16 cellular contexts compared by ENCODE assay signal in genomic region chr14:23937121-23937692, GRCh38. TPM values are rescaled to one million over a fixed set of nuclear protein-coding genes. Genes with fewer than 3 reads are reported as not detected.
DNase-seq lines count a peak whose midpoint lies in the region; ATAC-seq and TF ChIP-seq lines count a peak whose summit lies in the region.
"Had no signal": no experiment of that assay in that cellular context is flagged by ENCODE, and none has a peak within 500 bp of the region (broad histone marks: within the 10 kb centered on the region; RNA-seq: fewer than 3 reads in every experiment).

No MANE protein-coding gene starts in this region.

- no peaks in the 10 kb centered on the region for H3K4me1 Mint-ChIP-seq in activated CD8-positive, alpha-beta T cell treated with anti-CD3 and anti-CD28 coated beads, Interleukin-2, amount 10 ng/mL, durations not matched to agents 7 days and 5 days (ENCODE audit: low read depth)
- no peaks in the 10 kb centered on the region for H3K4me1 Mint-ChIP-seq in activated CD8-positive, alpha-beta T cell treated with anti-CD3 and anti-CD28 coated beads for 36 hours (ENCODE audit: low read depth)
- H3K4me1 Mint-ChIP-seq in nephron (peaks cover 61% of the 10 kb centered on the region), T-helper 17 cell (peaks cover 6% of the 10 kb centered on the region)

- H3K36me3 Mint-ChIP-seq in activated CD8-positive, alpha-beta T cell treated with anti-CD3 and anti-CD28 coated beads, Interleukin-2, amount 10 ng/mL, durations not matched to agents 7 days and 5 days (ENCODE audit: low read depth), result no peaks in the 10 kb centered on the region
- no peaks in the 10 kb centered on the region for H3K36me3 Mint-ChIP-seq in activated CD8-positive, alpha-beta T cell treated with anti-CD3 and anti-CD28 coated beads for 36 hours (ENCODE audit: low read depth)
- H3K36me3 Mint-ChIP-seq in nephron (ENCODE audit: low read depth) (peaks cover 23% of the 10 kb centered on the region), T-helper 17 cell (ENCODE audit: low read depth) (peaks cover 5% of the 10 kb centered on the region)

- H3K27ac Mint-ChIP-seq in activated CD8-positive, alpha-beta T cell treated with anti-CD3 and anti-CD28 coated beads, Interleukin-2, amount 10 ng/mL, durations not matched to agents 7 days and 5 days, result no peak overlapping the region
- no peak overlapping the region for H3K27ac Mint-ChIP-seq in activated CD8-positive, alpha-beta T cell treated with anti-CD3 and anti-CD28 coated beads for 36 hours
- H3K27ac Mint-ChIP-seq in nephron (peak overlapping the region; percentile 53 to 98 (median 85)), T-helper 17 cell (no peak overlapping the region)
- H3K27ac Mint-ChIP-seq: CD4-positive, alpha-beta T cell had no signal

- no peak for ATAC-seq in activated CD8-positive, alpha-beta T cell treated with anti-CD3 and anti-CD28 coated beads, Interleukin-2, amount 10 ng/mL, durations not matched to agents 7 days and 5 days
- no peak for ATAC-seq in activated CD8-positive, alpha-beta T cell treated with anti-CD3 and anti-CD28 coated beads for 36 hours
- ATAC-seq in left lobe of liver (peak; percentile 49), upper lobe of right lung (no peak), T-helper 17 cell (no peak)
- no peak for ATAC-seq in activated CD4-positive, CD25-positive, alpha-beta regulatory T cell treated with anti-CD3 and anti-CD28 coated beads, Interleukin-2, amount 50 U/mL, for 24 hours
- ATAC-seq: A549, HCT116 had no signal

- TF ChIP-seq CTCF in activated CD8-positive, alpha-beta T cell treated with anti-CD3 and anti-CD28 coated beads for 36 hours (IDR thresholded peaks at IDR 0.05), result no peak
- TF ChIP-seq CTCF in nephron (IDR thresholded peaks at IDR 0.05; ENCODE audit: unreplicated experiment in 3 of 3) (no peak), upper lobe of right lung (IDR thresholded peaks at IDR 0.05) (no peak)

- no peak overlapping the region for H3K27ac ChIP-seq in upper lobe of right lung
- H3K27ac ChIP-seq: 22Rv1, A549, C4-2B had no signal

- H3K9me3 Mint-ChIP-seq in activated CD8-positive, alpha-beta T cell treated with anti-CD3 and anti-CD28 coated beads, Interleukin-2, amount 10 ng/mL, durations not matched to agents 7 days and 5 days (ENCODE audit: insufficient read depth), result no peaks in the 10 kb centered on the region
- H3K9me3 Mint-ChIP-seq in activated CD8-positive, alpha-beta T cell treated with anti-CD3 and anti-CD28 coated beads for 36 hours, result no peaks in the 10 kb centered on the region
- H3K9me3 Mint-ChIP-seq in nephron, result no peaks in the 10 kb centered on the region
- H3K9me3 Mint-ChIP-seq: CD4-positive, alpha-beta T cell had no signal

- H3K36me3 ChIP-seq in upper lobe of right lung, result no peaks in the 10 kb centered on the region

- no peaks in the 10 kb centered on the region for H3K27me3 ChIP-seq in upper lobe of right lung

- no peaks in the 10 kb centered on the region for H3K27me3 Mint-ChIP-seq in activated CD8-positive, alpha-beta T cell treated with anti-CD3 and anti-CD28 coated beads, Interleukin-2, amount 10 ng/mL, durations not matched to agents 7 days and 5 days (ENCODE audit: low read depth)
- no peaks in the 10 kb centered on the region for H3K27me3 Mint-ChIP-seq in activated CD8-positive, alpha-beta T cell treated with anti-CD3 and anti-CD28 coated beads for 36 hours
- H3K27me3 Mint-ChIP-seq in nephron (ENCODE audit: low read depth) (no peaks in the 10 kb centered on the region), T-helper 17 cell (peaks cover 7% of the 10 kb centered on the region)
- H3K27me3 Mint-ChIP-seq: CD4-positive, alpha-beta T cell had no signal

- CTCF ChIA-PET in activated CD8-positive, alpha-beta T cell treated with anti-CD3 and anti-CD28 coated beads, Interleukin-2, amount 10 ng/mL, durations not matched to agents 7 days and 5 days (lab: Charles Lee), result interaction anchor here (0.6 to 1.2 kb wide), 3 partner anchors 24 to 326 kb away, joined by 3 read pairs; no protein-coding TSS in a partner anchor
- CTCF ChIA-PET in activated CD8-positive, alpha-beta T cell treated with anti-CD3 and anti-CD28 coated beads for 36 hours (lab: Charles Lee), result interaction anchor here (0.7 to 1.6 kb wide), 2 partner anchors 210 to 305 kb away, joined by 3 to 5 read pairs; no protein-coding TSS in a partner anchor

- no peaks in the 10 kb centered on the region for H3K4me1 ChIP-seq in upper lobe of right lung
- H3K4me1 ChIP-seq: A549 had no signal

- POLR2A ChIA-PET in activated CD8-positive, alpha-beta T cell treated with anti-CD3 and anti-CD28 coated beads, Interleukin-2, amount 10 ng/mL, durations not matched to agents 7 days and 5 days (lab: Charles Lee), result no interaction called here
- POLR2A ChIA-PET in activated CD8-positive, alpha-beta T cell treated with anti-CD3 and anti-CD28 coated beads for 36 hours (lab: Charles Lee), result no interaction called here

- intact Hi-C loops in activated CD8-positive, alpha-beta T cell treated with anti-CD3 and anti-CD28 coated beads for 36 hours (cut with micrococcal nuclease), result loop anchor here (10.0 kb wide), 1 partner anchor 212 kb away; no protein-coding TSS in a partner anchor
- intact Hi-C loops in upper lobe of right lung (cut with DNase I), result no loop called here

- H3K4me3 ChIP-seq in upper lobe of right lung, result no peak overlapping the region
- H3K4me3 ChIP-seq: A549 had no signal

- peak; percentile 2 for DNase-seq in activated CD8-positive, alpha-beta T cell treated with anti-CD3 and anti-CD28 coated beads, Interleukin-2, amount 10 ng/mL, durations not matched to agents 7 days and 5 days
- no peak for DNase-seq in activated CD8-positive, alpha-beta T cell treated with anti-CD3 and anti-CD28 coated beads for 36 hours
- no peak for DNase-seq in left lobe of liver (ENCODE audit: low spot score)
- DNase-seq in upper lobe of right lung, result no peak
- DNase-seq in T-helper 17 cell, result no peak
- DNase-seq: AML-193; Caco-2; CD4-positive, alpha-beta T cell; GOT3; H7 had no signal

- no peaks in the 10 kb centered on the region for H3K9me3 ChIP-seq in upper lobe of right lung
- no peaks in the 10 kb centered on the region for H3K9me3 ChIP-seq in T-helper 17 cell (ENCODE audit: control insufficient read depth, low read length, poor library complexity, severe bottlenecking)
- H3K9me3 ChIP-seq: A549, Caco-2 had no signal

- H3K4me3 Mint-ChIP-seq in activated CD8-positive, alpha-beta T cell treated with anti-CD3 and anti-CD28 coated beads, Interleukin-2, amount 10 ng/mL, durations not matched to agents 7 days and 5 days, result no peak overlapping the region
- H3K4me3 Mint-ChIP-seq in activated CD8-positive, alpha-beta T cell treated with anti-CD3 and anti-CD28 coated beads for 36 hours, result no peak overlapping the region
- H3K4me3 Mint-ChIP-seq in nephron, result peak overlapping the region in 2 of 3 experiments; percentile 0 to 7
- H3K4me3 Mint-ChIP-seq in T-helper 17 cell, result no peak overlapping the region
- H3K4me3 Mint-ChIP-seq: CD4-positive, alpha-beta T cell had no signal

RNA-seq across cellular contexts. Expression of gene DHRS4, which starts 16.4 kb away (rescaled TPM):
- 10 to 100 TPM; 18.3 to 19.4 TPM for total RNA-seq in activated CD8-positive, alpha-beta T cell treated with anti-CD3 and anti-CD28 coated beads, Interleukin-2, amount 10 ng/mL, durations not matched to agents 7 days and 5 days
- 10 to 100 TPM; 19.9 to 21.7 TPM for total RNA-seq in activated CD8-positive, alpha-beta T cell treated with anti-CD3 and anti-CD28 coated beads for 36 hours
- total RNA-seq in left lobe of liver, result 59.0 TPM
- 25.8 TPM for total RNA-seq in upper lobe of right lung
- total RNA-seq in T-helper 17 cell, result 10 to 100 TPM in 1 of 2 donors, 1 to 10 TPM in 1; 7.6 to 13.4 TPM

RNA-seq across cellular contexts. Expression of gene DHRS4L2, which starts 51.5 kb away (rescaled TPM):
- 10 to 100 TPM; 17.7 to 19.1 TPM for total RNA-seq in activated CD8-positive, alpha-beta T cell treated with anti-CD3 and anti-CD28 coated beads, Interleukin-2, amount 10 ng/mL, durations not matched to agents 7 days and 5 days
- total RNA-seq in activated CD8-positive, alpha-beta T cell treated with anti-CD3 and anti-CD28 coated beads for 36 hours, result 10 to 100 TPM; 20.8 to 24.3 TPM
- 46.4 TPM for total RNA-seq in left lobe of liver
- total RNA-seq in upper lobe of right lung, result 16.3 TPM
- total RNA-seq in T-helper 17 cell, result 1 to 10 TPM; 9.9 to 10.0 TPM

Comparison
In these comparisons a context has a peak if more than half of its experiments do, and no peak if none do; other contexts are left out.
1. H3K27ac Mint-ChIP-seq: peak in nephron (3 of 3); none in activated CD8-positive, alpha-beta T cell treated with anti-CD3 and anti-CD28 coated beads, Interleukin-2, amount 10 ng/mL, durations not matched to agents 7 days and 5 days (single experiment), activated CD8-positive, alpha-beta T cell treated with anti-CD3 and anti-CD28 coated beads for 36 hours (single experiment) and T-helper 17 cell (single experiment).
2. H3K4me3 Mint-ChIP-seq: peak in nephron (2 of 3); none in activated CD8-positive, alpha-beta T cell treated with anti-CD3 and anti-CD28 coated beads, Interleukin-2, amount 10 ng/mL, durations not matched to agents 7 days and 5 days (single experiment), activated CD8-positive, alpha-beta T cell treated with anti-CD3 and anti-CD28 coated beads for 36 hours (single experiment) and T-helper 17 cell (single experiment).